ENCODE assay signal across 15 cellular contexts in genomic region chr4:37678624-37679023, GRCh38. TPM values are rescaled to one million over a fixed set of nuclear protein-coding genes. Genes with fewer than 3 reads are reported as not detected.
DNase-seq lines count a peak whose midpoint lies in the region; ATAC-seq and TF ChIP-seq lines count a peak whose summit lies in the region.
"Had no signal": no experiment of that assay in that cellular context is flagged by ENCODE, and none has a peak within 500 bp of the region (broad histone marks: within the 10 kb centered on the region; RNA-seq: fewer than 3 reads in every experiment).

No MANE protein-coding gene starts in this region.

- peaks cover 88% of the 10 kb centered on the region for H3K4me1 ChIP-seq in Caco-2

- H3K4me3 ChIP-seq in Caco-2 (ENCODE audit: low read depth, low read length) = no peak overlapping the region
- H3K4me3 ChIP-seq in dorsolateral prefrontal cortex = no peak overlapping the region
- H3K4me3 ChIP-seq: A549; BLaER1 treated with 17β-estradiol and CSF1 and Interleukin-3, amounts not matched to agents 10 nM and 100 nM had no signal

- H3K27me3 Mint-ChIP-seq in Caco-2 (ENCODE audit: insufficient read depth, unreplicated experiment) (no peaks in the 10 kb centered on the region), mesothelial cell of epicardium (ENCODE audit: low read depth) (peaks cover 12% of the 10 kb centered on the region)
- H3K27me3 Mint-ChIP-seq in central memory CD8-positive, alpha-beta T cell = no peaks in the 10 kb centered on the region
- H3K27me3 Mint-ChIP-seq: CD8-positive, alpha-beta memory T cell had no signal

- CTCF ChIA-PET in Caco-2 (lab: Charles Lee) = no interaction called here

- H3K4me3 Mint-ChIP-seq in Caco-2 (ENCODE audit: unreplicated experiment) (no peak overlapping the region), mesothelial cell of epicardium (no peak overlapping the region)
- no peak overlapping the region for H3K4me3 Mint-ChIP-seq in central memory CD8-positive, alpha-beta T cell

- H3K36me3 Mint-ChIP-seq in Caco-2 (ENCODE audit: insufficient read depth, unreplicated experiment) (peaks cover 9% of the 10 kb centered on the region), mesothelial cell of epicardium (peaks cover 2% of the 10 kb centered on the region)
- H3K36me3 Mint-ChIP-seq in central memory CD8-positive, alpha-beta T cell (ENCODE audit: insufficient read depth) = peaks cover 19% of the 10 kb centered on the region
- H3K36me3 Mint-ChIP-seq: IgD-negative memory B cell had no signal

- no peaks in the 10 kb centered on the region for H3K9me3 ChIP-seq in Caco-2
- H3K9me3 ChIP-seq: A549 had no signal

- H3K4me1 Mint-ChIP-seq in Caco-2 (ENCODE audit: low read depth, unreplicated experiment) (peaks cover 30% of the 10 kb centered on the region), mesothelial cell of epicardium (peaks cover 18% of the 10 kb centered on the region)
- peaks cover 62% of the 10 kb centered on the region for H3K4me1 Mint-ChIP-seq in central memory CD8-positive, alpha-beta T cell

- intact Hi-C loops in Caco-2 (cut with micrococcal nuclease; ENCODE audit: unreplicated experiment) = no loop called here
- intact Hi-C loops in dorsolateral prefrontal cortex (cut with DNase I) = no loop called here

- H3K36me3 ChIP-seq in Caco-2 (ENCODE audit: control insufficient read depth, insufficient read depth, low read length) = peaks cover 2% of the 10 kb centered on the region; the same call in 1 of the 2 replicates

- peak overlapping the region; percentile 42 for H3K27ac Mint-ChIP-seq in Caco-2 (ENCODE audit: unreplicated experiment)
- peak overlapping the region; percentile 35 for H3K27ac Mint-ChIP-seq in central memory CD8-positive, alpha-beta T cell (ENCODE audit: low read depth)
- peak overlapping the region; percentile 90 for H3K27ac Mint-ChIP-seq in mesothelial cell of epicardium
- H3K27ac Mint-ChIP-seq: IgD-negative memory B cell had no signal

- H3K9me3 Mint-ChIP-seq in Caco-2 (ENCODE audit: unreplicated experiment) = no peaks in the 10 kb centered on the region
- no peaks in the 10 kb centered on the region for H3K9me3 Mint-ChIP-seq in central memory CD8-positive, alpha-beta T cell
- no peaks in the 10 kb centered on the region for H3K9me3 Mint-ChIP-seq in mesothelial cell of epicardium
- H3K9me3 Mint-ChIP-seq: CD8-positive, alpha-beta memory T cell; IgD-negative memory B cell had no signal

- ATAC-seq in central memory CD8-positive, alpha-beta T cell (replicated peaks; ENCODE audit: extremely low read depth, poor library complexity, severe bottlenecking) = no peak
- ATAC-seq in HG03439 (IDR thresholded peaks at IDR 0.05; ENCODE audit: unreplicated experiment) = no peak
- ATAC-seq: A549 had no signal

- H3K27ac ChIP-seq in dorsolateral prefrontal cortex = peak overlapping the region in 1 of 59 donors; percentile 33
- H3K27ac ChIP-seq: A549; BLaER1 treated with 17β-estradiol and CSF1 and Interleukin-3, amounts not matched to agents 10 nM and 100 nM had no signal

- DNase-seq in Caco-2 (peak in 1 of 2 experiments; percentile 41), NCI-H226 (peak; percentile 77), mesothelial cell of epicardium (ENCODE audit: low spot score in 2 of 2, unreplicated experiment in 2 of 2) (no peak), COLO829 (ENCODE audit: low spot score) (no peak), dorsolateral prefrontal cortex (no peak)
- no peak for DNase-seq in central memory CD8-positive, alpha-beta T cell (ENCODE audit: low spot score in 2 of 2)
- DNase-seq in activated CD4-positive, alpha-beta T cell treated with anti-CD3 and anti-CD28 coated beads for 1 hour = no peak
- DNase-seq: CD8-positive, alpha-beta memory T cell; NCI-H1417; NCI-H187 treated with DMSO at 0.1 percent for 48 hours; NCI-H82 had no signal

- H3K27me3 ChIP-seq in Caco-2 (replicated peaks; ENCODE audit: control insufficient read depth, insufficient read depth, low read length) = no peaks in the 10 kb centered on the region
- no peaks in the 10 kb centered on the region for H3K27me3 ChIP-seq in dorsolateral prefrontal cortex
- H3K27me3 ChIP-seq: BLaER1 treated with 17β-estradiol and CSF1 and Interleukin-3, amounts not matched to agents 10 nM and 100 nM had no signal

- no TSS peak for BruUV-seq in Caco-2 (replicated peaks; lab: Mats Ljungman, UMichigan)

- POLR2A ChIA-PET in Caco-2 (lab: Charles Lee) = no interaction called here

- TF ChIP-seq CTCF in Caco-2 (IDR thresholded peaks at IDR 0.05; ENCODE audit: insufficient read depth in 1 of 2, low read depth in 1 of 2, low read length in 1 of 2, severe bottlenecking in 1 of 2, unreplicated experiment in 1 of 2) (no peak), mesothelial cell of epicardium (IDR thresholded peaks at IDR 0.05; ENCODE audit: unreplicated experiment) (no peak), dorsolateral prefrontal cortex (IDR thresholded peaks at IDR 0.05 in 54 of 56, conservative IDR thresholded peaks at IDR 0.05 in 2 of 56; ENCODE audit: low read depth in 1 of 56, partially characterized antibody in 56 of 56) (no peak)

RNA-seq across cellular contexts. Expression of gene RELL1, which starts 7.6 kb away (rescaled TPM):
- total RNA-seq in Caco-2 (2022) = 45.3 and 48.5 TPM in 2 replicates
- 11.3 to 11.7 TPM (median 11.4 TPM) in 3 replicates for total RNA-seq in mesothelial cell of epicardium
- 10 to 100 TPM in 119 of 120 experiments, 1 to 10 TPM in 1; 9.3 to 58.1 (median 21.9) TPM for total RNA-seq in dorsolateral prefrontal cortex

Comparison
In these comparisons a context has a peak if more than half of its experiments do, and no peak if none do; other contexts are left out.
1. H3K27ac Mint-ChIP-seq: peak in every context shown above with its lines; median percentile 90 in mesothelial cell of epicardium; 42 in Caco-2; 35 in central memory CD8-positive, alpha-beta T cell.